In the genomic region with DNA sequence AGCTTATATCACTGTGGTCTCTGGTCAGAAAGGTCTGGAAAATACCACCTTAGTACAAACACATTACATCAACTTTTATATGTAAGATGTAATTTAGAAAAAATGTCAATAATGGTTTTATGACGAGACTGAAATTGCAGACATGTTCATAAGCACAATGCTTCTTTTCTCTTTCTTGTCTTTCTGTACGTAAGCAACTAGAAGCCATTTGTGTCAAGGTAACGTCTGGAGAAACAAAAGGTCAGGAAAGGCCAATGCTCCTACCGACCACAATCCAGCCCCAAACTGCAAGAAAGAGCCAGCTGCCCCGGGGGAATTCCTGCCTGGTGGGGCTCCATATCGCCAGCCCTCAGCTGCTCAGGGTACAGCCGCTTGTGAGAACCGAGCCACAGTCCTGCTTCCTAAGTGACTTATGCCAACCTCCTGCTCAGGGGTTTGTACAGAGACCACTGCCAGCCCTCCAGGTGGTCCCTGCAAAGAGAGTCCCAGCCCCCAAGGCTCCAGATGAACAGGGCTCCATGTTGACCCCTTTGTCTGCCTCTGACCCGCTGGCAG, we compare ENCODE assay signal across 22 cellular contexts. TPM values are rescaled to one million over a fixed set of nuclear protein-coding genes. Genes with fewer than 3 reads are reported as not detected.
A peak's percentile ranks its signal among the peaks of the same experiment; 100 is the strongest.
DNase-seq lines count a peak whose midpoint lies in the region; ATAC-seq, FAIRE-seq and TF ChIP-seq lines count a peak whose summit lies in the region.
"Had no signal": no experiment of that assay in that cellular context is flagged by ENCODE, and none has a peak within 500 bp of the region (broad histone marks: within the 10 kb centered on the region; RNA-seq: fewer than 3 reads in every experiment).

No MANE protein-coding gene starts in this region.

- H3K9ac ChIP-seq in mesenchymal stem cell (ENCODE audit: low read length) = no peak overlapping the region

- H2BK12ac ChIP-seq in mesenchymal stem cell (ENCODE audit: low read length in 2 of 2) = no peak overlapping the region

- TF ChIP-seq POLR2A in spleen (IDR thresholded peaks at IDR 0.05) (no peak), GM12891 (IDR thresholded peaks at IDR 0.05; ENCODE audit: low read depth, low read length) (no peak)

- H3K27ac ChIP-seq in mesenchymal stem cell (ENCODE audit: low read length, poor library complexity, severe bottlenecking) (peak overlapping the region; percentile 35), spleen (no peak overlapping the region)
- H3K27ac ChIP-seq: 22Rv1 had no signal

- H3K4me2 ChIP-seq in mesenchymal stem cell (ENCODE audit: low read length, poor library complexity, severe bottlenecking) = no peak overlapping the region

- no peaks in the 10 kb centered on the region for H3K27me3 Mint-ChIP-seq in activated T-cell treated with anti-CD3 and anti-CD28 coated beads, Interleukin-2, amount 50 U/mL, for 24 hours
- no peaks in the 10 kb centered on the region for H3K27me3 Mint-ChIP-seq in activated T-cell treated with anti-CD3 and anti-CD28 coated beads, Interleukin-2, amount 50 U/mL, for 4 hours (ENCODE audit: low read depth)

- no peak for DNase-seq in activated T-cell treated with anti-CD3 and anti-CD28 coated beads, Interleukin-2, amount 50 U/mL, for 24 hours
- no peak for DNase-seq in activated T-cell treated with anti-CD3 and anti-CD28 coated beads, Interleukin-2, amount 50 U/mL, for 4 hours
- peak; percentile 24 for DNase-seq in astrocyte of the hippocampus (ENCODE audit: low read depth, low spot score)
- DNase-seq in mesenchymal stem cell = peak; percentile 8
- peak; percentile 37 for DNase-seq in spleen
- no peak for DNase-seq in NCI-H1092 treated with DMSO at 0.1 percent for 48 hours (lab: John Stamatoyannopoulos, UW)
- DNase-seq in GM12891 (ENCODE audit: insufficient read length, low spot score) = no peak
- no peak for DNase-seq in SW 1271 (lab: John Stamatoyannopoulos, UW)
- DNase-seq: AML-193, DMS79 treated with DMSO at 0.1 percent for 48 hours, GDM1, H7, HFFc6, KBM-7, NCI-H187, NCI-H2107, NCI-H510A treated with DMSO at 0.1 percent for 48 hours, NCI-H82, OCI-M1 had no signal

- 75% methylated on average over 9 of the region's 9 CpGs for WGBS in mesenchymal stem cell
- 78 to 92% (median 89%) methylated on average over 9 of the region's 9 CpGs for WGBS in spleen, 5 donors

- peak overlapping the region; percentile 18 for H3K27ac Mint-ChIP-seq in activated T-cell treated with anti-CD3 and anti-CD28 coated beads, Interleukin-2, amount 50 U/mL, for 24 hours
- H3K27ac Mint-ChIP-seq: HFFc6 had no signal

- H3K18ac ChIP-seq in mesenchymal stem cell (ENCODE audit: low read depth in 1 of 2, low read length in 2 of 2) = peak overlapping the region in 1 of 2 experiments; percentile 8

- peaks cover 16% of the 10 kb centered on the region for H3K79me1 ChIP-seq in mesenchymal stem cell (replicated peaks; ENCODE audit: low read length, poor library complexity, severe bottlenecking)

- no peak for TF ChIP-seq CTCF in spleen (IDR thresholded peaks at IDR 0.05 in 8 of 11, conservative IDR thresholded peaks at IDR 0.05 in 3 of 11)

- peaks cover 47% of the 10 kb centered on the region for H3K36me3 Mint-ChIP-seq in activated T-cell treated with anti-CD3 and anti-CD28 coated beads, Interleukin-2, amount 50 U/mL, for 24 hours (ENCODE audit: low read depth)
- peaks cover 8% of the 10 kb centered on the region for H3K36me3 Mint-ChIP-seq in activated T-cell treated with anti-CD3 and anti-CD28 coated beads, Interleukin-2, amount 50 U/mL, for 4 hours (ENCODE audit: insufficient read depth)

- H2AK5ac ChIP-seq in mesenchymal stem cell (ENCODE audit: low read length, severe bottlenecking) = no peak overlapping the region

- peaks cover 11% of the 10 kb centered on the region for H3K4me1 ChIP-seq in mesenchymal stem cell (ENCODE audit: control insufficient read depth, insufficient read depth, low read depth, low read length)
- peaks cover under 1 to 26% (median 6%) of the 10 kb centered on the region in 6 donors for H3K4me1 ChIP-seq in spleen

- H3K27me3 ChIP-seq in mesenchymal stem cell (ENCODE audit: control insufficient read depth in 1 of 2, insufficient read depth in 1 of 2, low read length in 2 of 2) (no peaks in the 10 kb centered on the region), spleen (replicated peaks in 1 of 7) (no peaks in the 10 kb centered on the region)

- no peak overlapping the region for H3K4ac ChIP-seq in mesenchymal stem cell (ENCODE audit: low read depth in 1 of 2, low read length in 2 of 2)

- H3K9me3 Mint-ChIP-seq in activated T-cell treated with anti-CD3 and anti-CD28 coated beads, Interleukin-2, amount 50 U/mL, for 24 hours = no peaks in the 10 kb centered on the region
- no peaks in the 10 kb centered on the region for H3K9me3 Mint-ChIP-seq in activated T-cell treated with anti-CD3 and anti-CD28 coated beads, Interleukin-2, amount 50 U/mL, for 4 hours
- H3K9me3 Mint-ChIP-seq: CD14-positive monocyte, HFFc6 had no signal

- no peak overlapping the region for H2BK15ac ChIP-seq in mesenchymal stem cell (ENCODE audit: low read depth, poor library complexity, severe bottlenecking)

- H3K4me3 ChIP-seq in mesenchymal stem cell (ENCODE audit: insufficient read depth in 1 of 2, low read depth in 1 of 2, low read length in 2 of 2) = no peak overlapping the region
- H3K4me3 ChIP-seq in spleen = no peak overlapping the region

- no peak overlapping the region for H3K14ac ChIP-seq in mesenchymal stem cell (ENCODE audit: low read length in 2 of 2)

- no peak overlapping the region for H3K4me3 Mint-ChIP-seq in activated T-cell treated with anti-CD3 and anti-CD28 coated beads, Interleukin-2, amount 50 U/mL, for 24 hours
- H3K4me3 Mint-ChIP-seq in activated T-cell treated with anti-CD3 and anti-CD28 coated beads, Interleukin-2, amount 50 U/mL, for 4 hours = no peak overlapping the region
- H3K4me3 Mint-ChIP-seq: CD14-positive monocyte, HFFc6 had no signal

- no peak for ATAC-seq in activated T-cell treated with anti-CD3 and anti-CD28 coated beads, Interleukin-2, amount 50 U/mL, for 4 hours
- ATAC-seq: HepG2 had no signal

- H2BK120ac ChIP-seq in mesenchymal stem cell (ENCODE audit: low read depth, low read length) = no peak overlapping the region

- peaks cover 16% of the 10 kb centered on the region for H3K4me1 Mint-ChIP-seq in activated T-cell treated with anti-CD3 and anti-CD28 coated beads, Interleukin-2, amount 50 U/mL, for 24 hours (ENCODE audit: low read depth)
- H3K4me1 Mint-ChIP-seq in activated T-cell treated with anti-CD3 and anti-CD28 coated beads, Interleukin-2, amount 50 U/mL, for 4 hours (ENCODE audit: low read depth) = peaks cover 8% of the 10 kb centered on the region

- no peak overlapping the region for H4K8ac ChIP-seq in mesenchymal stem cell (ENCODE audit: low read length)

- no peaks in the 10 kb centered on the region for H3K9me3 ChIP-seq in mesenchymal stem cell (ENCODE audit: control insufficient read depth, low read length)
- no peaks in the 10 kb centered on the region for H3K9me3 ChIP-seq in spleen

- intact Hi-C loops in spleen (cut with DNase I; ENCODE audit: low total_unique reads) = no loop called here

- H2AFZ ChIP-seq in mesenchymal stem cell (ENCODE audit: low read depth, low read length) = no peak overlapping the region

- H3K36me3 ChIP-seq in mesenchymal stem cell (ENCODE audit: control insufficient read depth in 1 of 2, insufficient read depth in 2 of 2, low read depth in 1 of 2, low read length in 2 of 2) = peaks cover 7 to 17% of the 10 kb centered on the region in 2 experiments
- peaks cover 0 to 28% (median 12%) of the 10 kb centered on the region in 6 donors for H3K36me3 ChIP-seq in spleen

- H2BK5ac ChIP-seq in mesenchymal stem cell (ENCODE audit: low read depth, low read length, poor library complexity, severe bottlenecking) = no peak overlapping the region

- no peak for FAIRE-seq in GM12891 (lab: Jason Lieb, UNC)
- FAIRE-seq: HepG2 had no signal

- no peak overlapping the region for H3K23ac ChIP-seq in mesenchymal stem cell (ENCODE audit: low read length in 2 of 2)

- H4K91ac ChIP-seq in mesenchymal stem cell (ENCODE audit: low read length) = peak overlapping the region; percentile 30

TF ChIP-seq in GM12891, 5 proteins besides CTCF, POLR2A, EP300 and RAD21:
- TF ChIP-seq PAX5 (IDR thresholded peaks at IDR 0.05; ENCODE audit: insufficient read depth, low read length, severe bottlenecking) (no peak), TAF1 (IDR thresholded peaks at IDR 0.05; ENCODE audit: low read depth, low read length) (no peak), POLR2AphosphoS5 (IDR thresholded peaks at IDR 0.05; ENCODE audit: low read depth, low read length) (no peak), POU2F2 (IDR thresholded peaks at IDR 0.05; ENCODE audit: low read depth, low read length) (no peak), SPI1 (IDR thresholded peaks at IDR 0.05; ENCODE audit: low read depth, low read length) (no peak)
TF ChIP-seq in GM12891: peak in this region for 0.

RNA-seq across cellular contexts. Expression of a gene that starts 6.3 kb away (rescaled TPM):
- 10 to 100 TPM; 14.9 to 16.6 (median 15.5) TPM for total RNA-seq in activated T-cell treated with anti-CD3 and anti-CD28 coated beads, Interleukin-2, amount 50 U/mL, for 4 hours
- polyA plus RNA-seq in mesenchymal stem cell (2013, experiment 1 of 2) = 3.4 TPM
- 3.8 TPM for polyA plus RNA-seq in mesenchymal stem cell (2013, experiment 2 of 2)
- 10 to 100 TPM; 12.9 to 22.5 (median 17.2) TPM for total RNA-seq in spleen
- 10 to 100 TPM; 10.3 to 28.5 (median 18.6) TPM for polyA plus RNA-seq in spleen
- 9.7 TPM for polyA plus RNA-seq in GM12891 (2012; ENCODE audit: low read depth, missing spikeins)

RNA-seq across cellular contexts. Expression of a gene that starts 20.9 kb away (rescaled TPM):
- 1 to 10 TPM; 3.2 to 5.5 (median 4.4) TPM for total RNA-seq in activated T-cell treated with anti-CD3 and anti-CD28 coated beads, Interleukin-2, amount 50 U/mL, for 4 hours
- 6.9 TPM for polyA plus RNA-seq in mesenchymal stem cell (2013, experiment 1 of 2)
- 7.7 TPM for polyA plus RNA-seq in mesenchymal stem cell (2013, experiment 2 of 2)
- total RNA-seq in spleen = 10 to 100 TPM in 4 of 7 donors, 1 to 10 TPM in 3; 4.7 to 12.2 (median 10.2) TPM
- 10 to 100 TPM in 1 of 3 donors, 1 to 10 TPM in 2; 4.1 to 11.7 (median 9.6) TPM for polyA plus RNA-seq in spleen
- polyA plus RNA-seq in GM12891 (2012; ENCODE audit: low read depth, missing spikeins) = 1.1 TPM

RNA-seq across cellular contexts. Expression of a gene that starts 36.8 kb away (rescaled TPM):
- 10 to 100 TPM; 57.7 to 63.9 (median 58.4) TPM for total RNA-seq in activated T-cell treated with anti-CD3 and anti-CD28 coated beads, Interleukin-2, amount 50 U/mL, for 4 hours
- 34.5 TPM for polyA plus RNA-seq in mesenchymal stem cell (2013, experiment 1 of 2)
- polyA plus RNA-seq in mesenchymal stem cell (2013, experiment 2 of 2) = 32.4 TPM
- total RNA-seq in spleen = 10 to 100 TPM; 22.8 to 39.5 (median 29.3) TPM
- polyA plus RNA-seq in spleen = 10 to 100 TPM; 23.9 to 35.2 (median 28.8) TPM
- polyA plus RNA-seq in GM12891 (2012; ENCODE audit: low read depth, missing spikeins) = 42.5 TPM

RNA-seq across cellular contexts. Expression of a gene that starts 36.9 kb away (rescaled TPM):
- total RNA-seq in activated T-cell treated with anti-CD3 and anti-CD28 coated beads, Interleukin-2, amount 50 U/mL, for 4 hours = 1 to 10 TPM; 5.5 to 6.7 (median 5.6) TPM
- 11.6 TPM for polyA plus RNA-seq in mesenchymal stem cell (2013, experiment 1 of 2)
- 10.0 TPM for polyA plus RNA-seq in mesenchymal stem cell (2013, experiment 2 of 2)
- 10 to 100 TPM; 23.7 to 46.6 (median 30.3) TPM for total RNA-seq in spleen
- polyA plus RNA-seq in spleen = 1 to 10 TPM; 1.1 to 5.0 (median 1.2) TPM
- 1.9 TPM for polyA plus RNA-seq in GM12891 (2012; ENCODE audit: low read depth, missing spikeins)

Comparison
In these comparisons a context has a peak if more than half of its experiments do, and no peak if none do; other contexts are left out.
1. DNase-seq: peak in astrocyte of the hippocampus (single experiment), mesenchymal stem cell (single experiment) and spleen (single experiment); none in activated T-cell treated with anti-CD3 and anti-CD28 coated beads, Interleukin-2, amount 50 U/mL, for 24 hours (single experiment), activated T-cell treated with anti-CD3 and anti-CD28 coated beads, Interleukin-2, amount 50 U/mL, for 4 hours (single experiment), NCI-H1092 treated with DMSO at 0.1 percent for 48 hours (single experiment), GM12891 (single experiment) and SW 1271 (0 of 2).